ENCODE assay signal across 11 cellular contexts in genomic region chr5:157652377-157652692, GRCh38. TPM values are rescaled to one million over a fixed set of nuclear protein-coding genes. Genes with fewer than 3 reads are reported as not detected.
A peak's percentile ranks its signal among the peaks of the same experiment; 100 is the strongest.
DNase-seq lines count a peak whose midpoint lies in the region; ATAC-seq and TF ChIP-seq lines count a peak whose summit lies in the region.
"Had no signal": no experiment of that assay in that cellular context is flagged by ENCODE, and none has a peak within 500 bp of the region (broad histone marks: within the 10 kb centered on the region; RNA-seq: fewer than 3 reads in every experiment).

SOX30 (minus strand) TSS chr5:157652438; CDS start chr5:157652078, 360 bp downstream.

- no peak within 1 kb of the TSS for H2BK5ac ChIP-seq in mesendoderm (ENCODE audit: low read length)

- ATAC-seq in GM21390 (IDR thresholded peaks at IDR 0.05; ENCODE audit: unreplicated experiment): no peak

- no peak for TF ChIP-seq POLR2A in transverse colon (IDR thresholded peaks at IDR 0.05)

- DNase-seq in activated naive CD4-positive, alpha-beta T cell treated with anti-CD3 and anti-CD28 coated beads, Interleukin-2, amount 10 ng/mL, durations not matched to agents 7 days and 5 days: no peak
- DNase-seq in activated naive CD4-positive, alpha-beta T cell (lab: John Stamatoyannopoulos, UW): no peak
- DNase-seq in cardiac fibroblast (ENCODE audit: low read depth in 2 of 2) (no peak), mesendoderm (no peak), transverse colon (no peak), WERI-Rb-1 (no peak), nucleus accumbens (lab: John Stamatoyannopoulos, UW) (no peak)

- H3K23ac ChIP-seq in mesendoderm (ENCODE audit: low read length): no peak within 1 kb of the TSS

- H3K27me3 Mint-ChIP-seq in activated naive CD4-positive, alpha-beta T cell treated with anti-CD3 and anti-CD28 coated beads, Interleukin-2, amount 10 ng/mL, durations not matched to agents 7 days and 5 days: peaks cover 12% of the 10 kb centered on the region

- WGBS in mesendoderm (ENCODE audit: extremely low coverage, insufficient coverage, low lambda C conversion rate): no CpG with 5 or more reads among the region's 15 CpGs
- 93 to 100% methylated on average over 1 to 15 of the region's 15 CpGs for WGBS in transverse colon (ENCODE audit: low coverage in 1 of 2), 2 donors

- H3K4me3 Mint-ChIP-seq in activated naive CD4-positive, alpha-beta T cell treated with anti-CD3 and anti-CD28 coated beads, Interleukin-2, amount 10 ng/mL, durations not matched to agents 7 days and 5 days: peak within 1 kb of the TSS; percentile 65

- H3K9me3 ChIP-seq in transverse colon (peaks cover 2 to 5% of the 10 kb centered on the region in 2 donors), WERI-Rb-1 (ENCODE audit: severe bottlenecking) (peaks cover 2% of the 10 kb centered on the region)

- H3K27me3 ChIP-seq in mesendoderm (ENCODE audit: insufficient read depth, low read length, poor library complexity) (no peaks in the 10 kb centered on the region), transverse colon (no peaks in the 10 kb centered on the region), WERI-Rb-1 (ENCODE audit: insufficient read depth, low read depth, severe bottlenecking) (no peaks in the 10 kb centered on the region)

- peaks cover 20% of the 10 kb centered on the region for H3K36me3 Mint-ChIP-seq in activated naive CD4-positive, alpha-beta T cell treated with anti-CD3 and anti-CD28 coated beads, Interleukin-2, amount 10 ng/mL, durations not matched to agents 7 days and 5 days

- H3K4me1 Mint-ChIP-seq in activated naive CD4-positive, alpha-beta T cell treated with anti-CD3 and anti-CD28 coated beads, Interleukin-2, amount 10 ng/mL, durations not matched to agents 7 days and 5 days: peaks cover 15% of the 10 kb centered on the region

- no peak within 1 kb of the TSS for H3K18ac ChIP-seq in mesendoderm (ENCODE audit: low read length)

- TF ChIP-seq EP300 in transverse colon (IDR thresholded peaks at IDR 0.05; ENCODE audit: low read depth): no peak

- H3K79me2 ChIP-seq in mesendoderm (ENCODE audit: control insufficient read depth, insufficient read depth, low read length): no peaks in the 10 kb centered on the region

- intact Hi-C loops in transverse colon (cut with DNase I; ENCODE audit: low total_unique reads): no loop called here

- H4K5ac ChIP-seq in mesendoderm (ENCODE audit: low read length): no peak within 1 kb of the TSS

- peak within 1 kb of the TSS; percentile 23 for H3K4me2 ChIP-seq in mesendoderm (ENCODE audit: low read length)

- H3K4me1 ChIP-seq in mesendoderm (ENCODE audit: control insufficient read depth, low read depth, low read length) (no peaks in the 10 kb centered on the region), transverse colon (peaks cover 0 to 12% (median 9%) of the 10 kb centered on the region in 4 donors)

- H3K27ac ChIP-seq in mesendoderm (ENCODE audit: low read depth, low read length) (no peak within 1 kb of the TSS), transverse colon (peak within 1 kb of the TSS; percentile 39 to 72 (median 60)), WERI-Rb-1 (no peak within 1 kb of the TSS)
- H3K27ac ChIP-seq: C4-2B, HL-60, VCaP had no signal

- peak within 1 kb of the TSS; percentile 36 for H3K9ac ChIP-seq in mesendoderm (ENCODE audit: low read length)

- H3K4ac ChIP-seq in mesendoderm (ENCODE audit: low read depth, low read length): no peak within 1 kb of the TSS

- no peaks in the 10 kb centered on the region for H3K79me1 ChIP-seq in mesendoderm (ENCODE audit: low read length)

- H2BK120ac ChIP-seq in mesendoderm (ENCODE audit: low read depth, low read length): no peak within 1 kb of the TSS

- peak within 1 kb of the TSS; percentile 68 for H3K27ac Mint-ChIP-seq in activated naive CD4-positive, alpha-beta T cell treated with anti-CD3 and anti-CD28 coated beads, Interleukin-2, amount 10 ng/mL, durations not matched to agents 7 days and 5 days

- H2BK15ac ChIP-seq in mesendoderm (replicated peaks; ENCODE audit: low read depth): no peak within 1 kb of the TSS

- H3K4me3 ChIP-seq in cardiac fibroblast (replicated peaks in 1 of 2; ENCODE audit: low read depth in 2 of 2, low read length in 2 of 2) (peak within 1 kb of the TSS; percentile 19 to 31), mesendoderm (ENCODE audit: low read length) (no peak within 1 kb of the TSS), transverse colon (peak within 1 kb of the TSS; percentile 30 to 52 (median 37)), WERI-Rb-1 (ENCODE audit: low read depth, low read length) (no peak within 1 kb of the TSS)

- peak within 1 kb of the TSS; percentile 77 for H3K56ac ChIP-seq in mesendoderm (ENCODE audit: low read length)

- no peak within 1 kb of the TSS for H4K8ac ChIP-seq in mesendoderm (ENCODE audit: low read depth, low read length)

- no peak within 1 kb of the TSS for H2AK5ac ChIP-seq in mesendoderm (ENCODE audit: low read length)

- no peak for TF ChIP-seq CTCF in cardiac fibroblast (IDR thresholded peaks at IDR 0.05; ENCODE audit: low read depth, low read length)
- TF ChIP-seq CTCF in transverse colon (IDR thresholded peaks at IDR 0.05): no peak
- no peak for TF ChIP-seq CTCF in WERI-Rb-1 (IDR thresholded peaks at IDR 0.05; ENCODE audit: low read depth, low read length)

- in situ Hi-C loops in transverse colon (cut with MboI; ENCODE audit: low pct_ligation_motif_present in 1 of 4, low pct_unique_long_range_greater_than_20kb in 1 of 4, low sequenced_read_pairs in 3 of 4): no loop called here

- H3K9me3 Mint-ChIP-seq in activated naive CD4-positive, alpha-beta T cell treated with anti-CD3 and anti-CD28 coated beads, Interleukin-2, amount 10 ng/mL, durations not matched to agents 7 days and 5 days: peaks cover 37% of the 10 kb centered on the region

- no peaks in the 10 kb centered on the region for H3K36me3 ChIP-seq in mesendoderm (ENCODE audit: control insufficient read depth, insufficient read depth, low read length)
- H3K36me3 ChIP-seq in transverse colon: no peaks in the 10 kb centered on the region
- H3K36me3 ChIP-seq in WERI-Rb-1: no peaks in the 10 kb centered on the region

- CTCF ChIA-PET in activated naive CD4-positive, alpha-beta T cell treated with anti-CD3 and anti-CD28 coated beads, Interleukin-2, amount 10 ng/mL, durations not matched to agents 7 days and 5 days (lab: Charles Lee): interaction anchor here (0.8 to 1.3 kb wide), 2 partner anchors 86 to 91 kb away, joined by 3 to 5 read pairs; partner anchors contain the start of gene LSM11

RNA-seq across cellular contexts. Expression of gene SOX30, which starts in this region (rescaled TPM):
- 0.29 TPM for polyA plus RNA-seq in mesendoderm (2013, experiment 1 of 2)
- polyA plus RNA-seq in mesendoderm (2013, experiment 2 of 2): 0.38 TPM
- total RNA-seq in transverse colon: under 1 TPM in 2 of 4 donors, not detected in 2; 0.16 to 0.75 TPM

Comparison
In these comparisons a context has a peak if more than half of its experiments do, and no peak if none do; other contexts are left out.
1. H3K4me3 ChIP-seq: peak in cardiac fibroblast (2 of 2) and transverse colon (4 of 4); none in mesendoderm (single experiment) and WERI-Rb-1 (single experiment).
2. H3K27ac ChIP-seq: peak in transverse colon (4 of 4); none in mesendoderm (single experiment) and WERI-Rb-1 (single experiment).